ENCODE assay signal across 17 cellular contexts in the genomic region with DNA sequence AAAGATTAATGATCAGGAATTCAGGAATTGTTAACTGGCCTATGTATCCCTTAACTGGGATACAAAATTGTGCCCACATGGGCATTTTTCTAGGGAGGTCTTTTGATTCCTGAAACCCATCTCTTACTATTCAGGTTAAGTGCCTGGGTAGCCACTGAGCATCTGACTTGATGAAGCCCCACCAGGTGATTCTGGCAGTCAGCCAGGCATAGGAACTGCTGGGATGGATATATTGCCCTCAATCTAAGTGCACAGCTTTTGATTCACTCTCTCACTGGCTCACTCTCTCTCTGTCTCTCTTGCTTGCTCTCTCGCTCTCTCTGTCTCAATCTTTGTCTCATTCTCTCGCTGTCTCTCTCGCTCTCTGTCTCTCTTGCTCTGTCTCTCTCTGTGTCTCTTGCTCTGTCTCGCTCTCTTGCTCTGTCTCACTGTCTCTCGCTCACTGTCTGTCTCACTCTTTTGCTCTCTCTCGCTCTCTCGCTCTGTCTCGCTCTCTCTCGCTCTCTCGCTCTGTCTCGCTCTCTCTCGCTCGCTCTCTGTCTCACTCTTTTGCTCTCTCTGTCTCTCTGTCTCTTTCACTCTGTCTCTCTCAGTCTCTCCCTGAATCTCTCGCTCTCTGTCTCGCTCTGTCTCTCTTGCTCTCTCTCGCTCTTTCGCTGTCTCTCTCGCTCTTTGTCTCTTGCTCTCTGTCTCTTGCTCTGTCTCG. TPM values are rescaled to one million over a fixed set of nuclear protein-coding genes. Genes with fewer than 3 reads are reported as not detected.
A peak's percentile ranks its signal among the peaks of the same experiment; 100 is the strongest.
DNase-seq lines count a peak whose midpoint lies in the region; ATAC-seq lines count a peak whose summit lies in the region.
"Had no signal": no experiment of that assay in that cellular context is flagged by ENCODE, and none has a peak within 500 bp of the region (broad histone marks: within the 10 kb centered on the region; RNA-seq: fewer than 3 reads in every experiment).

No MANE protein-coding gene starts in this region.

- no peak overlapping the region for H3K27ac Mint-ChIP-seq in effector memory CD8-positive, alpha-beta T cell
- H3K27ac Mint-ChIP-seq: GM23338 had no signal

- no peak overlapping the region for H3K9ac ChIP-seq in GM23248
- H3K9ac ChIP-seq: BLaER1 had no signal

- H3K4me2 ChIP-seq in GM23248 (ENCODE audit: unreplicated experiment) = no peak overlapping the region
- H3K4me2 ChIP-seq: BLaER1, GM23338 had no signal

- ATAC-seq in effector memory CD8-positive, alpha-beta T cell (replicated peaks) = no peak
- ATAC-seq: GM23338, PC-3 had no signal

- in situ Hi-C loops in GM23248 (cut with MboI) = no loop called here

- H3K36me3 Mint-ChIP-seq in effector memory CD8-positive, alpha-beta T cell (ENCODE audit: insufficient read depth) = peaks cover 8% of the 10 kb centered on the region

- H4K20me1 ChIP-seq in GM23248 (ENCODE audit: insufficient read depth) = no peaks in the 10 kb centered on the region
- H4K20me1 ChIP-seq: BLaER1 had no signal

- H3K27ac ChIP-seq in GM23248 = no peak overlapping the region
- H3K27ac ChIP-seq: BLaER1, SJCRH30 had no signal

- H3K36me3 ChIP-seq in GM23248 (ENCODE audit: low read depth) = peaks cover 22% of the 10 kb centered on the region
- H3K36me3 ChIP-seq: BLaER1 had no signal

- DNase-seq in NCI-H2081 (lab: John Stamatoyannopoulos, UW) (peak; percentile 21 to 26), NCI-H2081 treated with DMSO at 0.1 percent for 48 hours (lab: John Stamatoyannopoulos, UW) (no peak), NCI-H1105 treated with DMSO at 0.1 percent for 48 hours (lab: John Stamatoyannopoulos, UW) (peak; percentile 51), NCI-H2227 treated with DMSO at 0.1 percent for 48 hours (lab: John Stamatoyannopoulos, UW) (peak; percentile 34), RPMI8226 (peak; percentile 12), NAMALWA (ENCODE audit: low spot score) (no peak), GM23248 (no peak)
- DNase-seq in effector memory CD8-positive, alpha-beta T cell = no peak
- DNase-seq: CD4-positive, alpha-beta memory T cell; DND-41; HCEC 1CT; NCI-H1436 treated with DMSO at 0.1 percent for 48 hours; PC-3; SJCRH30; T1000 had no signal

- no peak overlapping the region for H3K4me3 ChIP-seq in GM23248
- H3K4me3 ChIP-seq: BLaER1, GM23338, SJCRH30 had no signal

- H3K9me3 Mint-ChIP-seq in effector memory CD8-positive, alpha-beta T cell = no peaks in the 10 kb centered on the region
- H3K9me3 Mint-ChIP-seq: CD4-positive, alpha-beta memory T cell; GM23338 had no signal

- H3K9me3 ChIP-seq in GM23248 (ENCODE audit: low read depth) = no peaks in the 10 kb centered on the region
- H3K9me3 ChIP-seq: BLaER1, SJCRH30 had no signal

- peaks cover 0 to 2% of the 10 kb centered on the region in 2 donors for H3K4me1 Mint-ChIP-seq in effector memory CD8-positive, alpha-beta T cell (ENCODE audit: low read depth in 2 of 2)
- H3K4me1 Mint-ChIP-seq: GM23338 had no signal

- H3K79me2 ChIP-seq in GM23248 (ENCODE audit: insufficient read depth) = no peaks in the 10 kb centered on the region

- H3K4me3 Mint-ChIP-seq in effector memory CD8-positive, alpha-beta T cell = no peak overlapping the region
- H3K4me3 Mint-ChIP-seq: CD4-positive, alpha-beta memory T cell; GM23338 had no signal

- H3F3A ChIP-seq in GM23248 (ENCODE audit: insufficient read depth) = peaks cover 6% of the 10 kb centered on the region; the same call in 1 of the 2 replicates

- WGBS in GM23248 (ENCODE audit: low coverage in 1 of 2, low lambda C conversion rate in 2 of 2, missing lambda C conversion rate in 2 of 2), 2 experiments = 83 to 99% methylated on average over 10 to 18 of the region's 19 CpGs

- H2AFZ ChIP-seq in GM23248 = no peak overlapping the region
- H2AFZ ChIP-seq: GM23338 had no signal

- H3K27me3 ChIP-seq in GM23248 (replicated peaks; ENCODE audit: insufficient read depth) = no peaks in the 10 kb centered on the region
- H3K27me3 ChIP-seq: BLaER1, SJCRH30 had no signal

- H3K9me2 ChIP-seq in GM23248 (ENCODE audit: insufficient read depth) = no peaks in the 10 kb centered on the region

- H3K4me1 ChIP-seq in GM23248 (ENCODE audit: insufficient read depth) = no peaks in the 10 kb centered on the region
- H3K4me1 ChIP-seq: BLaER1 had no signal

- H3K27me3 Mint-ChIP-seq in effector memory CD8-positive, alpha-beta T cell = no peaks in the 10 kb centered on the region
- H3K27me3 Mint-ChIP-seq: CD4-positive, alpha-beta memory T cell had no signal

RNA-seq across cellular contexts. Expression of a gene that starts 22.3 kb away (rescaled TPM):
- total RNA-seq in GM23248 (2014; rRNA removed; shearing (Covaris generic)) = 4.2 and 7.1 TPM in 2 replicates
- polyA plus RNA-seq in GM23248 (2016; fragmentation: Nextera tagmentation; extraction: Ambion mirVana) = 28.7 and 29.6 TPM in 2 replicates

RNA-seq across cellular contexts. Expression of a gene that starts 42.5 kb away (rescaled TPM):
- total RNA-seq in GM23248 (2014; rRNA removed; shearing (Covaris generic)) = 4.9 and 6.7 TPM in 2 replicates
- 3.2 and 4.2 TPM in 2 replicates for polyA plus RNA-seq in GM23248 (2016; fragmentation: Nextera tagmentation; extraction: Ambion mirVana)

RNA-seq across cellular contexts. Expression of a gene that starts 46.0 kb away (rescaled TPM):
- total RNA-seq in GM23248 (2014; rRNA removed; shearing (Covaris generic)) = 10.4 and 12.0 TPM in 2 replicates
- 28.9 and 29.0 TPM in 2 replicates for polyA plus RNA-seq in GM23248 (2016; fragmentation: Nextera tagmentation; extraction: Ambion mirVana)

Comparison
In these comparisons a context has a peak if more than half of its experiments do, and no peak if none do; other contexts are left out.
1. DNase-seq: peak in NCI-H2081 (2 of 2), NCI-H1105 treated with DMSO at 0.1 percent for 48 hours (single experiment), NCI-H2227 treated with DMSO at 0.1 percent for 48 hours (single experiment) and RPMI8226 (single experiment); none in NCI-H2081 treated with DMSO at 0.1 percent for 48 hours (single experiment), effector memory CD8-positive, alpha-beta T cell (0 of 3), NAMALWA (single experiment) and GM23248 (single experiment).